In the genomic region with DNA sequence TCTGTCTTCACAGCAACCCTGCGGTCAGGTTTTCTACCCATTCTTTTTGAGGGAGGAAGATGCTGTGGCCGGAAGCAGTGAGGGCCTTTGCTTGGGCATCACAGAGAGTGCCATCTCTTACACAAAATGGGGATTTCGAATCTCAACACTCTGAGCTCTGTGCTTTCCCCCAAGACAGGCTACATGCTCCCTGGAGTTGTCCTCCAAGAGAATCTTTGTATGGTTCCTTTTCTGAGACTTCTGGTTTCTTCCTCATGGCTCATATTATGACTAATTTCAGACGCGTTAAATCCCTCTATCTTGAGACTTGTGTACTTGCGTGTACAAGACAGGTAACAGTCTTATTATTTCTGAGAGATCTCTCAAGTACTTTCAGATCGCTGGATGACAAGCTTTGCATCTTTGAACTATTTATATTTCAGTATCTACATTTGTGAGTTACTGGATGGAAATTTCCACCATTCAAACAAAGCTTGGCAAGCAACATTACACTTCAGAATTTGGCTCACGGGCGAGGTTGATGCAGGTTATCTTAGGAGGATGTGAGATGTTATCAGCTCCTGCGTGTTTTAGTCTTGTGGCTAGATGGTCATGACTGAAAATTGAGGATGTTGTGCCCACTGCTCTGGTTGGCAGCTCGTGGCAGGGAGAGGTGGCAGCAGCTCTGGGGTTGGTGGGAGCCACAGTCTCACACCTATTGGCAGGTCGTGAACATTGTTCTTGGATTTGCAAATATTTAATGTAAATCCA, we compare ENCODE assay signal across 10 cellular contexts. TPM values are rescaled to one million over a fixed set of nuclear protein-coding genes. Genes with fewer than 3 reads are reported as not detected.
DNase-seq lines count a peak whose midpoint lies in the region; ATAC-seq and TF ChIP-seq lines count a peak whose summit lies in the region.
"Had no signal": no experiment of that assay in that cellular context is flagged by ENCODE, and none has a peak within 500 bp of the region (broad histone marks: within the 10 kb centered on the region; RNA-seq: fewer than 3 reads in every experiment).

No MANE protein-coding gene starts in this region.

- peak overlapping the region; percentile 94 for H3K27ac ChIP-seq in CD4-positive, alpha-beta T cell (ENCODE audit: low read depth, low read length)
- peak overlapping the region; percentile 99 for H3K27ac ChIP-seq in OCI-LY7 (ENCODE audit: low read depth, low read length, poor library complexity, severe bottlenecking)
- peak overlapping the region; percentile 48 for H3K27ac ChIP-seq in naive thymus-derived CD4-positive, alpha-beta T cell (ENCODE audit: low read depth, low read length)
- no peak overlapping the region for H3K27ac ChIP-seq in lower lobe of right lung
- H3K27ac ChIP-seq in transverse colon: peak overlapping the region in 1 of 4 donors; percentile 24
- H3K27ac ChIP-seq: SJSA1 had no signal

- H3K36me3 ChIP-seq in OCI-LY7 (ENCODE audit: insufficient read depth, low read length) (no peaks in the 10 kb centered on the region), lower lobe of right lung (no peaks in the 10 kb centered on the region), transverse colon (no peaks in the 10 kb centered on the region)
- no peaks in the 10 kb centered on the region for H3K36me3 ChIP-seq in naive thymus-derived CD4-positive, alpha-beta T cell (ENCODE audit: control insufficient read depth in 2 of 3, insufficient read depth in 3 of 3, low read length in 3 of 3)
- H3K36me3 ChIP-seq: SJSA1 had no signal

- H3K4me3 Mint-ChIP-seq in CD4-positive, alpha-beta T cell: peak overlapping the region; percentile 76
- peak overlapping the region; percentile 76 for H3K4me3 Mint-ChIP-seq in activated T-helper 17 cell treated with anti-CD3 and anti-CD28 coated beads, Interleukin-2, amount 50 U/mL, for 72 hours
- H3K4me3 Mint-ChIP-seq in naive thymus-derived CD4-positive, alpha-beta T cell: peak overlapping the region; percentile 58 to 86 (median 74)
- no peak overlapping the region for H3K4me3 Mint-ChIP-seq in mesothelial cell of epicardium

- no peaks in the 10 kb centered on the region for H3K9me2 ChIP-seq in OCI-LY7 (ENCODE audit: insufficient read depth, low read length)

- H3K4me1 ChIP-seq in OCI-LY7 (ENCODE audit: insufficient read depth, low read length, poor library complexity, severe bottlenecking) (peaks cover 95% of the 10 kb centered on the region), lower lobe of right lung (peaks cover 58% of the 10 kb centered on the region), transverse colon (peaks cover 23 to 45% (median 32%) of the 10 kb centered on the region in 4 donors)
- H3K4me1 ChIP-seq in naive thymus-derived CD4-positive, alpha-beta T cell (ENCODE audit: control insufficient read depth in 2 of 2, insufficient read depth in 2 of 2, low read length in 2 of 2): peaks cover 58 to 61% of the 10 kb centered on the region in 2 donors

- no peak for TF ChIP-seq EP300 in transverse colon (IDR thresholded peaks at IDR 0.05; ENCODE audit: low read depth)

- no peak for TF ChIP-seq CTCF in CD4-positive, alpha-beta T cell (IDR thresholded peaks at IDR 0.05)
- no peak; the same call in 1 of the 2 replicates for TF ChIP-seq CTCF in OCI-LY7 (conservative IDR thresholded peaks at IDR 0.05; ENCODE audit: low read length)
- no peak for TF ChIP-seq CTCF in lower lobe of right lung (IDR thresholded peaks at IDR 0.05)
- no peak for TF ChIP-seq CTCF in transverse colon (IDR thresholded peaks at IDR 0.05)
- TF ChIP-seq CTCF in mesothelial cell of epicardium (IDR thresholded peaks at IDR 0.05; ENCODE audit: unreplicated experiment): no peak

- CTCF ChIA-PET in CD4-positive, alpha-beta T cell (lab: Charles Lee): interaction anchor here (1.0 to 4.1 kb wide), 7 partner anchors 10 to 143 kb away, joined by 3 to 30 read pairs (median 3); no protein-coding TSS in a partner anchor
- CTCF ChIA-PET in OCI-LY7 (lab: Charles Lee; ENCODE audit: unreplicated experiment): interaction anchor here (0.6 to 2.0 kb wide), 9 partner anchors 18 to 294 kb away, joined by 3 to 12 read pairs (median 4); no protein-coding TSS in a partner anchor
- CTCF ChIA-PET in naive thymus-derived CD4-positive, alpha-beta T cell (lab: Charles Lee): interaction anchor here (1.2 to 5.8 kb wide), 9 partner anchors 18 to 93 kb away, joined by 3 to 39 read pairs (median 5); no protein-coding TSS in a partner anchor

- H4K20me1 ChIP-seq in OCI-LY7 (ENCODE audit: insufficient read depth, low read length): no peaks in the 10 kb centered on the region

- peak in 9 of 10 experiments; percentile 13 to 74 (median 41) for DNase-seq in CD4-positive, alpha-beta T cell
- DNase-seq in OCI-LY7 (ENCODE audit: low spot score) (peak; percentile 33), lower lobe of right lung (no peak), transverse colon (no peak), UCSD-AML1 (lab: John Stamatoyannopoulos, UW; ENCODE audit: unreplicated experiment) (no peak), mesothelial cell of epicardium (ENCODE audit: low spot score in 2 of 2, unreplicated experiment in 2 of 2) (no peak)
- peak in 7 of 9 donors; percentile 59 to 82 (median 76) for DNase-seq in naive thymus-derived CD4-positive, alpha-beta T cell
- DNase-seq: Caco-2 had no signal

- POLR2A ChIA-PET in CD4-positive, alpha-beta T cell (lab: Charles Lee): interaction anchor here (0.7 to 3.6 kb wide), 14 partner anchors 10 to 312 kb away, joined by 3 to 33 read pairs (median 4); a partner anchor contains a TSS
- POLR2A ChIA-PET in OCI-LY7 (lab: Charles Lee): interaction anchor here (0.5 to 5.3 kb wide), 18 partner anchors 9 to 815 kb away, joined by 3 to 28 read pairs (median 4); a partner anchor contains a TSS
- POLR2A ChIA-PET in naive thymus-derived CD4-positive, alpha-beta T cell (lab: Charles Lee): interaction anchor here (0.8 to 2.5 kb wide), 12 partner anchors 12 to 165 kb away, joined by 3 to 11 read pairs (median 4); a partner anchor contains a TSS

- H2AFZ ChIP-seq in OCI-LY7 (ENCODE audit: low read length): no peak overlapping the region; the same call in 1 of the 2 replicates

- peak overlapping the region; percentile 90 for H3K27ac Mint-ChIP-seq in CD4-positive, alpha-beta T cell
- H3K27ac Mint-ChIP-seq in activated T-helper 17 cell treated with anti-CD3 and anti-CD28 coated beads, Interleukin-2, amount 50 U/mL, for 72 hours: peak overlapping the region; percentile 83
- H3K27ac Mint-ChIP-seq in naive thymus-derived CD4-positive, alpha-beta T cell: peak overlapping the region; percentile 52 to 99 (median 83)
- no peak overlapping the region for H3K27ac Mint-ChIP-seq in mesothelial cell of epicardium

- no TSS peak for BruUV-seq in OCI-LY7 (replicated peaks; lab: Mats Ljungman, UMichigan)

- H3K79me2 ChIP-seq in OCI-LY7 (ENCODE audit: insufficient read depth, low read depth, low read length): peaks cover 80% of the 10 kb centered on the region

- in situ Hi-C loops in transverse colon (cut with MboI; ENCODE audit: low pct_ligation_motif_present in 1 of 4, low pct_unique_long_range_greater_than_20kb in 1 of 4, low sequenced_read_pairs in 3 of 4): no loop called here

- intact Hi-C loops in CD4-positive, alpha-beta T cell (cut with DNase I, micrococcal nuclease): loop anchor here (1.0 to 10.0 kb wide), 7 partner anchors 18 to 1546 kb away; a partner anchor contains a TSS
- intact Hi-C loops in OCI-LY7 (cut with micrococcal nuclease; ENCODE audit: unreplicated experiment) (no loop called here), lower lobe of right lung (cut with DNase I) (no loop called here), transverse colon (cut with DNase I; ENCODE audit: low total_unique reads) (no loop called here)
- intact Hi-C loops in naive thymus-derived CD4-positive, alpha-beta T cell (cut with micrococcal nuclease): loop anchor here in 1 of 2 donors (2.0 to 10.0 kb wide), 5 partner anchors 20 to 814 kb away; a partner anchor contains a TSS

- no peaks in the 10 kb centered on the region for H3K9me3 ChIP-seq in CD4-positive, alpha-beta T cell (ENCODE audit: control insufficient read depth, low read length)
- H3K9me3 ChIP-seq in OCI-LY7 (ENCODE audit: low read length): no peaks in the 10 kb centered on the region
- no peaks in the 10 kb centered on the region for H3K9me3 ChIP-seq in naive thymus-derived CD4-positive, alpha-beta T cell (ENCODE audit: control insufficient read depth in 2 of 3, low read length in 3 of 3)
- H3K9me3 ChIP-seq in lower lobe of right lung: no peaks in the 10 kb centered on the region
- no peaks in the 10 kb centered on the region for H3K9me3 ChIP-seq in transverse colon
- H3K9me3 ChIP-seq: Caco-2, SJSA1 had no signal

- H3K4me3 ChIP-seq in OCI-LY7 (ENCODE audit: low read depth, low read length, poor library complexity, severe bottlenecking) (peak overlapping the region; percentile 24), lower lobe of right lung (no peak overlapping the region), transverse colon (no peak overlapping the region)
- H3K4me3 ChIP-seq in naive thymus-derived CD4-positive, alpha-beta T cell (ENCODE audit: low read length): no peak overlapping the region
- H3K4me3 ChIP-seq: SJSA1 had no signal

- TF ChIP-seq POLR2A in transverse colon (IDR thresholded peaks at IDR 0.05): no peak

- no peaks in the 10 kb centered on the region for H3K9me3 Mint-ChIP-seq in CD4-positive, alpha-beta T cell
- no peaks in the 10 kb centered on the region for H3K9me3 Mint-ChIP-seq in activated T-helper 17 cell treated with anti-CD3 and anti-CD28 coated beads, Interleukin-2, amount 50 U/mL, for 72 hours
- H3K9me3 Mint-ChIP-seq in naive thymus-derived CD4-positive, alpha-beta T cell: no peaks in the 10 kb centered on the region
- H3K9me3 Mint-ChIP-seq in mesothelial cell of epicardium: no peaks in the 10 kb centered on the region

- H3K36me3 Mint-ChIP-seq in CD4-positive, alpha-beta T cell (ENCODE audit: low read depth): peaks cover 4% of the 10 kb centered on the region
- no peaks in the 10 kb centered on the region for H3K36me3 Mint-ChIP-seq in activated T-helper 17 cell treated with anti-CD3 and anti-CD28 coated beads, Interleukin-2, amount 50 U/mL, for 72 hours (ENCODE audit: low read depth)
- peaks cover 0 to 6% (median 5%) of the 10 kb centered on the region in 5 donors for H3K36me3 Mint-ChIP-seq in naive thymus-derived CD4-positive, alpha-beta T cell
- H3K36me3 Mint-ChIP-seq in mesothelial cell of epicardium: no peaks in the 10 kb centered on the region

- H3K4me2 ChIP-seq in OCI-LY7 (ENCODE audit: low read length): peak overlapping the region; percentile 92

- H3K27me3 ChIP-seq in CD4-positive, alpha-beta T cell (ENCODE audit: control insufficient read depth, insufficient read depth, low read length): no peaks in the 10 kb centered on the region
- H3K27me3 ChIP-seq in naive thymus-derived CD4-positive, alpha-beta T cell (ENCODE audit: control insufficient read depth in 2 of 2, insufficient read depth in 2 of 2, low read length in 2 of 2): no peaks in the 10 kb centered on the region
- H3K27me3 ChIP-seq in lower lobe of right lung (ENCODE audit: low read depth) (no peaks in the 10 kb centered on the region), transverse colon (no peaks in the 10 kb centered on the region)
- H3K27me3 ChIP-seq: SJSA1 had no signal

- peaks cover 76% of the 10 kb centered on the region for H3K4me1 Mint-ChIP-seq in CD4-positive, alpha-beta T cell (ENCODE audit: low read depth)
- peaks cover 36% of the 10 kb centered on the region for H3K4me1 Mint-ChIP-seq in activated T-helper 17 cell treated with anti-CD3 and anti-CD28 coated beads, Interleukin-2, amount 50 U/mL, for 72 hours
- peaks cover 52 to 80% (median 63%) of the 10 kb centered on the region in 7 donors for H3K4me1 Mint-ChIP-seq in naive thymus-derived CD4-positive, alpha-beta T cell
- H3K4me1 Mint-ChIP-seq in mesothelial cell of epicardium: peaks cover 25% of the 10 kb centered on the region

- 57 to 71% methylated on average over 9 to 12 of the region's 12 CpGs for WGBS in transverse colon (ENCODE audit: low coverage in 1 of 2), 2 donors

- ATAC-seq in CD4-positive, alpha-beta T cell (ENCODE audit: poor library complexity): peak; percentile 35
- peak; percentile 36 for ATAC-seq in activated T-helper 17 cell treated with anti-CD3 and anti-CD28 coated beads, Interleukin-2, amount 50 U/mL, for 72 hours (replicated peaks)
- peak; percentile 44 for ATAC-seq in naive thymus-derived CD4-positive, alpha-beta T cell
- no peak for ATAC-seq in lower lobe of right lung

- no peaks in the 10 kb centered on the region for H3K27me3 Mint-ChIP-seq in CD4-positive, alpha-beta T cell
- no peaks in the 10 kb centered on the region for H3K27me3 Mint-ChIP-seq in activated T-helper 17 cell treated with anti-CD3 and anti-CD28 coated beads, Interleukin-2, amount 50 U/mL, for 72 hours
- H3K27me3 Mint-ChIP-seq in naive thymus-derived CD4-positive, alpha-beta T cell: no peaks in the 10 kb centered on the region
- H3K27me3 Mint-ChIP-seq in mesothelial cell of epicardium (ENCODE audit: low read depth): peaks cover 17% of the 10 kb centered on the region

RNA-seq across cellular contexts. Expression of a gene that starts 19.4 kb away (rescaled TPM):
- total RNA-seq in CD4-positive, alpha-beta T cell: 100 to 1,000 TPM; 109 to 116 TPM
- 13.2 and 16.7 TPM in 2 replicates for total RNA-seq in OCI-LY7 (2014; rRNA removed; shearing (Covaris generic))
- total RNA-seq in OCI-LY7 (2022) (17.3 and 18.8 TPM in 2 replicates), lower lobe of right lung (74.9 TPM), transverse colon (10 to 100 TPM; 17.1 to 67.7 (median 53.2) TPM), mesothelial cell of epicardium (4.2 to 4.4 TPM (median 4.3 TPM) in 3 replicates)
- total RNA-seq in activated T-helper 17 cell treated with anti-CD3 and anti-CD28 coated beads, Interleukin-2, amount 50 U/mL, for 72 hours: 1 to 10 TPM; 3.1 to 8.2 TPM
- total RNA-seq in naive thymus-derived CD4-positive, alpha-beta T cell: 10 to 100 TPM in 3 of 5 experiments, under 1 TPM in 2; 0.67 to 49.7 (median 17.0) TPM
- polyA plus RNA-seq in naive thymus-derived CD4-positive, alpha-beta T cell: 10 to 100 TPM; 11.1 to 25.3 TPM
- total RNA-seq: Caco-2 had no signal

Comparison
In these comparisons a context has a peak if more than half of its experiments do, and no peak if none do; other contexts are left out.
1. ATAC-seq: peak in CD4-positive, alpha-beta T cell (single experiment), activated T-helper 17 cell treated with anti-CD3 and anti-CD28 coated beads, Interleukin-2, amount 50 U/mL, for 72 hours (single experiment) and naive thymus-derived CD4-positive, alpha-beta T cell (single experiment); none in lower lobe of right lung (0 of 2).
2. DNase-seq: peak in CD4-positive, alpha-beta T cell (9 of 10), OCI-LY7 (single experiment) and naive thymus-derived CD4-positive, alpha-beta T cell (7 of 9); none in lower lobe of right lung (single experiment), transverse colon (single experiment), UCSD-AML1 (single experiment) and mesothelial cell of epicardium (0 of 2).
3. intact Hi-C loops: an anchor here in CD4-positive, alpha-beta T cell (1.0 to 10.0 kb wide); none called in OCI-LY7, lower lobe of right lung and transverse colon.